Comparison of ENCODE assay signal across 8 cellular contexts in genomic region chrX:123884809-123885408, GRCh38. TPM values are rescaled to one million over a fixed set of nuclear protein-coding genes. Genes with fewer than 3 reads are reported as not detected.
DNase-seq lines count a peak whose midpoint lies in the region; ATAC-seq and TF ChIP-seq lines count a peak whose summit lies in the region.

No MANE protein-coding gene starts in this region.

- no peaks in the 10 kb centered on the region for H3K4me1 ChIP-seq in upper lobe of left lung

- no peak overlapping the region for H3K4me3 Mint-ChIP-seq in activated T-cell treated with anti-CD3 and anti-CD28 coated beads, Interleukin-2, amount 50 U/mL, for 72 hours
- no peak overlapping the region for H3K4me3 Mint-ChIP-seq in immature natural killer cell

- no peaks in the 10 kb centered on the region for H3K27me3 Mint-ChIP-seq in activated T-cell treated with anti-CD3 and anti-CD28 coated beads, Interleukin-2, amount 50 U/mL, for 72 hours (ENCODE audit: low read depth)
- H3K27me3 Mint-ChIP-seq in immature natural killer cell (ENCODE audit: low read depth in 3 of 3) = no peaks in the 10 kb centered on the region

- no peaks in the 10 kb centered on the region for H3K9me3 Mint-ChIP-seq in activated T-cell treated with anti-CD3 and anti-CD28 coated beads, Interleukin-2, amount 50 U/mL, for 72 hours
- peaks cover 0 to 1% (median 0%) of the 10 kb centered on the region in 6 donors for H3K9me3 Mint-ChIP-seq in immature natural killer cell

- peaks cover 9% of the 10 kb centered on the region for H3K4me1 Mint-ChIP-seq in activated T-cell treated with anti-CD3 and anti-CD28 coated beads, Interleukin-2, amount 50 U/mL, for 72 hours (ENCODE audit: low read depth)
- H3K4me1 Mint-ChIP-seq in immature natural killer cell = peaks cover 7 to 29% of the 10 kb centered on the region in 2 donors

- TF ChIP-seq EP300 in upper lobe of left lung (IDR thresholded peaks at IDR 0.05) = no peak

- no peak for TF ChIP-seq POLR2A in upper lobe of left lung (IDR thresholded peaks at IDR 0.05)

- peak in 5 of 6 experiments; percentile 18 to 53 (median 37) for TF ChIP-seq CTCF in upper lobe of left lung (IDR thresholded peaks at IDR 0.05)

- peaks cover 0 to 17% (median 6%) of the 10 kb centered on the region in 4 donors for H3K36me3 ChIP-seq in upper lobe of left lung

- no peaks in the 10 kb centered on the region for H3K27me3 ChIP-seq in upper lobe of left lung

- no peak overlapping the region for H3K27ac Mint-ChIP-seq in activated T-cell treated with anti-CD3 and anti-CD28 coated beads, Interleukin-2, amount 50 U/mL, for 72 hours
- H3K27ac Mint-ChIP-seq in immature natural killer cell = no peak overlapping the region

- H3K9me3 ChIP-seq in upper lobe of left lung = no peaks in the 10 kb centered on the region

- no peak overlapping the region for H3K27ac ChIP-seq in upper lobe of left lung

- no peak overlapping the region for H3K4me3 ChIP-seq in upper lobe of left lung

- DNase-seq in DMS153 (lab: John Stamatoyannopoulos, UW) (peak; percentile 39), NCI-H2171 (lab: John Stamatoyannopoulos, UW) (peak; percentile 8), immature natural killer cell (peak; percentile 33 to 51 (median 43)), upper lobe of left lung (no peak)
- DNase-seq in activated T-cell treated with anti-CD3 and anti-CD28 coated beads, Interleukin-2, amount 50 U/mL, for 72 hours = peak; percentile 15 to 25
- no peak for DNase-seq in stimulated activated naive CD4-positive, alpha-beta T cell treated with Interleukin-2 at 50 U/mL for 16 hours (lab: John Stamatoyannopoulos, UW)

- ATAC-seq in GM21723 (IDR thresholded peaks at IDR 0.05; ENCODE audit: unreplicated experiment) (peak; percentile 52), upper lobe of left lung (ENCODE audit: low FRiP score in 2 of 2) (no peak), GM21447 (IDR thresholded peaks at IDR 0.05; ENCODE audit: unreplicated experiment) (no peak)
- ATAC-seq in activated T-cell treated with anti-CD3 and anti-CD28 coated beads, Interleukin-2, amount 50 U/mL, for 72 hours (replicated peaks in 1 of 2) = no peak

- peaks cover 0 to 3% of the 10 kb centered on the region in 2 donors for H3K36me3 Mint-ChIP-seq in activated T-cell treated with anti-CD3 and anti-CD28 coated beads, Interleukin-2, amount 50 U/mL, for 72 hours (ENCODE audit: insufficient read depth in 2 of 2)
- H3K36me3 Mint-ChIP-seq in immature natural killer cell = no peaks in the 10 kb centered on the region

RNA-seq across cellular contexts. Expression of gene XIAP, which starts 25.1 kb away (rescaled TPM):
- total RNA-seq in activated T-cell treated with anti-CD3 and anti-CD28 coated beads, Interleukin-2, amount 50 U/mL, for 72 hours = 10 to 100 TPM; 35.1 to 41.4 TPM
- polyA plus RNA-seq in immature natural killer cell = 10 to 100 TPM in 1 of 3 donors, 1 to 10 TPM in 2; 1.1 to 14.4 (median 6.3) TPM
- 10 to 100 TPM; 28.3 to 64.2 (median 46.8) TPM for total RNA-seq in upper lobe of left lung

Comparison
In these comparisons a context has a peak if more than half of its experiments do, and no peak if none do; other contexts are left out.
1. DNase-seq: peak in DMS153 (single experiment), NCI-H2171 (single experiment), activated T-cell treated with anti-CD3 and anti-CD28 coated beads, Interleukin-2, amount 50 U/mL, for 72 hours (2 of 2) and immature natural killer cell (3 of 3); none in upper lobe of left lung (0 of 2) and stimulated activated naive CD4-positive, alpha-beta T cell treated with Interleukin-2 at 50 U/mL for 16 hours (single experiment).